1 cellular context compared by ENCODE assay signal in the genomic region with DNA sequence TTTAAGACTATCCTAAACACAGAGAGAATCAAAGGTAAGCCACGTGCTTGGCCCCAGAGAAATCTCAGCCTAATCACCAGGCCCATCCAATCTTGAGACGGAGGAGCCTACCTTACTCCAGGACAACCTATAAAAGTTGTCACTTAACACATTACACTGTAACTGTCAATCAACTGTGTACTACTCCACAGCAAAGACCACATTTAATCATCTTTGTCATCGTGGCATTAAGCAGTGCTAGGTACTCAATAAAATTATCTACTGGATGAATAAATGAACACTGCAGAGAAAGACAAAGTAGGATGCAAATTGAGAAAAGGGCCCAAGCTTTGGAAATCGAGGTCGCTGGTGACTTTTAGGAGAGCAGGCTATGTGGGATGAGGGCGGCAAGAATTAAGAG.
TF ChIP-seq lines count a peak whose summit lies in the region.

No MANE protein-coding gene starts in this region.

TF ChIP-seq in HepG2, 621 proteins besides CTCF, POLR2A, EP300 and RAD21 (continued from another document):
- TF ChIP-seq, protein P1, sequence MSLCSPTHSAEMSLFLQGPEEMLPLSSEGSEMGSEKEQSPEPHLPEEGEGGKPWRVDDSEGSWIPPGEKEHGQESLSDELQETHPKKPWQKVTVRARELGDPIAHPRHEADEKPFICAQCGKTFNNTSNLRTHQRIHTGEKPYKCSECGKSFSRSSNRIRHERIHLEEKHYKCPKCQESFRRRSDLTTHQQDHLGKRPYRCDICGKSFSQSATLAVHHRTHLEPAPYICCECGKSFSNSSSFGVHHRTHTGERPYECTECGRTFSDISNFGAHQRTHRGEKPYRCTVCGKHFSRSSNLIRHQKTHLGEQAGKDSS (CRISPR knock-in tag; IDR thresholded peaks at IDR 0.05; ENCODE audit: borderline replicate concordance, low read depth): no peak
- TF ChIP-seq KMT2B (CRISPR knock-in tag; IDR thresholded peaks at IDR 0.05) (no peak), ZBTB26 (CRISPR knock-in tag; IDR thresholded peaks at IDR 0.05; ENCODE audit: borderline replicate concordance) (no peak), HOXA9 (CRISPR knock-in tag; IDR thresholded peaks at IDR 0.05; ENCODE audit: borderline replicate concordance) (no peak), POGK (CRISPR knock-in tag; conservative IDR thresholded peaks at IDR 0.05) (no peak), ARID2 (CRISPR knock-in tag; IDR thresholded peaks at IDR 0.05; ENCODE audit: borderline replicate concordance) (no peak), LCORL (IDR thresholded peaks at IDR 0.05) (no peak), LCORL (CRISPR knock-in tag; IDR thresholded peaks at IDR 0.05) (no peak), HNF1B (CRISPR knock-in tag; IDR thresholded peaks at IDR 0.05) (no peak), ZNF577 (CRISPR knock-in tag; IDR thresholded peaks at IDR 0.05; ENCODE audit: borderline replicate concordance, low read depth) (no peak), AKNA (CRISPR knock-in tag; IDR thresholded peaks at IDR 0.05; ENCODE audit: borderline replicate concordance) (no peak), PREB (CRISPR knock-in tag; IDR thresholded peaks at IDR 0.05) (no peak)
- TF ChIP-seq, protein P2, sequence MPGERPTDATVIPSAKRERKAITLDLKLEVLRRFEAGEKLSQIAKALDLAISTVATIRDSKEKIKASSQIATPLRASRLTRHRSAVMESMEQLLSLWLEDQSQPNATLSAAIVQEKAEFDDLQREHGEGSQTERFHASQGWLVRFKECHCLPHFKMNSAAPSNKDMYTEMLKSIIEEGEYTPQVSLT (CRISPR knock-in tag; IDR thresholded peaks at IDR 0.05; ENCODE audit: borderline replicate concordance, low read depth): no peak
- TF ChIP-seq, protein P3, sequence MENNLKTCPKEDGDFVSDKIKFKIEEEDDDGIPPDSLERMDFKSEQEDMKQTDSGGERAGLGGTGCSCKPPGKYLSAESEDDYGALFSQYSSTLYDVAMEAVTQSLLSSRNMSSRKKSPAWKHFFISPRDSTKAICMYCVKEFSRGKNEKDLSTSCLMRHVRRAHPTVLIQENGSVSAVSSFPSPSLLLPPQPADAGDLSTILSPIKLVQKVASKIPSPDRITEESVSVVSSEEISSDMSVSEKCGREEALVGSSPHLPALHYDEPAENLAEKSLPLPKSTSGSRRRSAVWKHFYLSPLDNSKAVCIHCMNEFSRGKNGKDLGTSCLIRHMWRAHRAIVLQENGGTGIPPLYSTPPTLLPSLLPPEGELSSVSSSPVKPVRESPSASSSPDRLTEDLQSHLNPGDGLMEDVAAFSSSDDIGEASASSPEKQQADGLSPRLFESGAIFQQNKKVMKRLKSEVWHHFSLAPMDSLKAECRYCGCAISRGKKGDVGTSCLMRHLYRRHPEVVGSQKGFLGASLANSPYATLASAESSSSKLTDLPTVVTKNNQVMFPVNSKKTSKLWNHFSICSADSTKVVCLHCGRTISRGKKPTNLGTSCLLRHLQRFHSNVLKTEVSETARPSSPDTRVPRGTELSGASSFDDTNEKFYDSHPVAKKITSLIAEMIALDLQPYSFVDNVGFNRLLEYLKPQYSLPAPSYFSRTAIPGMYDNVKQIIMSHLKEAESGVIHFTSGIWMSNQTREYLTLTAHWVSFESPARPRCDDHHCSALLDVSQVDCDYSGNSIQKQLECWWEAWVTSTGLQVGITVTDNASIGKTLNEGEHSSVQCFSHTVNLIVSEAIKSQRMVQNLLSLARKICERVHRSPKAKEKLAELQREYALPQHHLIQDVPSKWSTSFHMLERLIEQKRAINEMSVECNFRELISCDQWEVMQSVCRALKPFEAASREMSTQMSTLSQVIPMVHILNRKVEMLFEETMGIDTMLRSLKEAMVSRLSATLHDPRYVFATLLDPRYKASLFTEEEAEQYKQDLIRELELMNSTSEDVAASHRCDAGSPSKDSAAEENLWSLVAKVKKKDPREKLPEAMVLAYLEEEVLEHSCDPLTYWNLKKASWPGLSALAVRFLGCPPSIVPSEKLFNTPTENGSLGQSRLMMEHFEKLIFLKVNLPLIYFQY (CRISPR knock-in tag; IDR thresholded peaks at IDR 0.05; ENCODE audit: borderline replicate concordance): no peak
